In genomic region chr18:11710578-11710977, GRCh38 we compare ENCODE assay signal across 37 cellular contexts.
"Had no signal": no experiment of that assay in that cellular context is flagged by ENCODE, and none has a peak within 500 bp of the region (broad histone marks: within the 10 kb centered on the region; RNA-seq: fewer than 3 reads in every experiment).

No MANE protein-coding gene starts in this region.

- DNase-seq: activated effector memory CD4-positive, alpha-beta T cell treated with anti-CD3 and anti-CD28 coated beads, Interleukin-2, amount 50 U/mL, for 16 hours; activated effector memory CD4-positive, alpha-beta T cell treated with Interleukin-2 at 50 U/mL for 16 hours; activated gamma-delta T cell; activated gamma-delta T cell treated with Interleukin-2 at 50 U/mL for 16 hours; activated naive CD4-positive, alpha-beta T cell; activated naive CD4-positive, alpha-beta T cell treated with anti-CD3 and anti-CD28 coated beads for 36 hours; activated naive CD4-positive, alpha-beta T cell treated with anti-CD3 and anti-CD28 coated beads, Interleukin-2, amount 10 ng/mL, durations not matched to agents 7 days and 5 days; activated naive CD4-positive, alpha-beta T cell treated with anti-CD3 and anti-CD28 coated beads, Interleukin-2, amount 50 U/mL, for 16 hours; activated naive CD4-positive, alpha-beta T cell treated with Interleukin-2 at 50 U/mL for 16 hours; activated naive CD8-positive, alpha-beta T cell treated with anti-CD3 and anti-CD28 coated beads for 36 hours; activated naive CD8-positive, alpha-beta T cell treated with anti-CD3 and anti-CD28 coated beads, Interleukin-2, amount 10 ng/mL, durations not matched to agents 7 days and 5 days; activated naive CD8-positive, alpha-beta T cell treated with anti-CD3 and anti-CD28 coated beads, Interleukin-2, amount 50 U/mL, for 24 hours; activated T-cell treated with anti-CD3 and anti-CD28 coated beads, Interleukin-2, amount 50 U/mL, for 24 hours; activated T-cell treated with anti-CD3 and anti-CD28 coated beads, Interleukin-2, amount 50 U/mL, for 4 hours; activated T-cell treated with anti-CD3 and anti-CD28 coated beads, Interleukin-2, amount 50 U/mL, for 48 hours; activated T-cell treated with anti-CD3 and anti-CD28 coated beads, Interleukin-2, amount 50 U/mL, for 72 hours; adrenal gland; amniotic stem cell; amygdala; anterior cingulate cortex; aorta; body of pancreas; brain microvascular endothelial cell; caudate nucleus; central memory CD4-positive, alpha-beta T cell; cerebellar nuclear complex had no signal

- H3K27me3 ChIP-seq: ascending aorta, body of pancreas, brain microvascular endothelial cell, breast epithelium, cardiac muscle cell had no signal

- H3K27ac ChIP-seq: adrenal gland, ascending aorta, body of pancreas, brain microvascular endothelial cell, breast epithelium, cardiac muscle cell had no signal

- H3K36me3 ChIP-seq: adrenal gland, ascending aorta, brain microvascular endothelial cell, breast epithelium, cardiac muscle cell had no signal

- ATAC-seq: activated naive CD4-positive, alpha-beta T cell treated with anti-CD3 and anti-CD28 coated beads, Interleukin-2, amount 50 U/mL, for 72 hours; activated naive CD8-positive, alpha-beta T cell treated with anti-CD3 and anti-CD28 coated beads, Interleukin-2, amount 50 U/mL, for 24 hours; activated T-cell treated with anti-CD3 and anti-CD28 coated beads, Interleukin-2, amount 50 U/mL, for 4 hours; activated T-cell treated with anti-CD3 and anti-CD28 coated beads, Interleukin-2, amount 50 U/mL, for 72 hours; activated T-helper 17 cell treated with anti-CD3 and anti-CD28 coated beads, Interleukin-2, amount 50 U/mL, for 72 hours; body of pancreas had no signal

- H3K9me3 Mint-ChIP-seq: activated naive CD4-positive, alpha-beta T cell treated with anti-CD3 and anti-CD28 coated beads, Interleukin-2, amount 10 ng/mL, durations not matched to agents 7 days and 5 days; activated T-cell treated with anti-CD3 and anti-CD28 coated beads, Interleukin-2, amount 50 U/mL, for 4 hours; activated T-helper 1 cell treated with anti-CD3 and anti-CD28 coated beads, Interleukin-12 subunit alpha, Interleukin-12 subunit beta, Interleukin-2, Interleukin-4 antibody, amounts not matched to agents 30 ng/mL and 10 ng/mL and 1 ng/mL, durations not matched to agents 14 hours and 24 hours and 36 hours; activated T-helper 17 cell treated with anti-CD3 and anti-CD28 coated beads, Interleukin-2, amount 50 U/mL, for 72 hours; activated T-helper 2 cell treated with anti-CD3 and anti-CD28 coated beads, Interferon-gamma antibody, Interleukin-2, Interleukin-4, amounts not matched to agents 10 μg/mL and 5 μg/mL and 100 μg/mL, durations not matched to agents 14 hours and 24 hours and 36 hours; central memory CD8-positive, alpha-beta T cell had no signal

- H3K27ac Mint-ChIP-seq: activated naive CD4-positive, alpha-beta T cell treated with anti-CD3 and anti-CD28 coated beads for 36 hours; activated naive CD4-positive, alpha-beta T cell treated with anti-CD3 and anti-CD28 coated beads, Interleukin-2, amount 10 ng/mL, durations not matched to agents 7 days and 5 days; activated naive CD4-positive, alpha-beta T cell treated with anti-CD3 and anti-CD28 coated beads, Interleukin-2, amount 50 U/mL, for 24 hours; activated naive CD4-positive, alpha-beta T cell treated with anti-CD3 and anti-CD28 coated beads, Interleukin-2, amount 50 U/mL, for 72 hours; activated naive CD8-positive, alpha-beta T cell; activated naive CD8-positive, alpha-beta T cell treated with anti-CD3 and anti-CD28 coated beads for 36 hours; activated naive CD8-positive, alpha-beta T cell treated with anti-CD3 and anti-CD28 coated beads, Interleukin-2, amount 10 ng/mL, durations not matched to agents 7 days and 5 days; activated naive CD8-positive, alpha-beta T cell treated with anti-CD3 and anti-CD28 coated beads, Interleukin-2, amount 50 U/mL, for 24 hours; activated T-cell treated with anti-CD3 and anti-CD28 coated beads, Interleukin-2, amount 50 U/mL, for 24 hours; activated T-cell treated with anti-CD3 and anti-CD28 coated beads, Interleukin-2, amount 50 U/mL, for 72 hours; activated T-helper 1 cell treated with anti-CD3 and anti-CD28 coated beads, Interleukin-12 subunit alpha, Interleukin-12 subunit beta, Interleukin-2, Interleukin-4 antibody, amounts not matched to agents 30 ng/mL and 10 ng/mL and 1 ng/mL, durations not matched to agents 14 hours and 24 hours and 36 hours; activated T-helper 17 cell treated with anti-CD3 and anti-CD28 coated beads, Interleukin-2, amount 50 U/mL, for 72 hours; activated T-helper 2 cell treated with anti-CD3 and anti-CD28 coated beads, Interferon-gamma antibody, Interleukin-2, Interleukin-4, amounts not matched to agents 10 μg/mL and 5 μg/mL and 100 μg/mL, durations not matched to agents 14 hours and 24 hours and 36 hours; brain had no signal

- H3K4me3 ChIP-seq: adrenal gland, ascending aorta, body of pancreas, breast epithelium, cardiac muscle cell had no signal

- H3K4me3 Mint-ChIP-seq: activated naive CD4-positive, alpha-beta T cell treated with anti-CD3 and anti-CD28 coated beads for 36 hours; activated naive CD4-positive, alpha-beta T cell treated with anti-CD3 and anti-CD28 coated beads, Interleukin-2, amount 10 ng/mL, durations not matched to agents 7 days and 5 days; activated naive CD4-positive, alpha-beta T cell treated with anti-CD3 and anti-CD28 coated beads, Interleukin-2, amount 50 U/mL, for 24 hours; activated naive CD8-positive, alpha-beta T cell; activated naive CD8-positive, alpha-beta T cell treated with anti-CD3 and anti-CD28 coated beads for 36 hours; activated naive CD8-positive, alpha-beta T cell treated with anti-CD3 and anti-CD28 coated beads, Interleukin-2, amount 10 ng/mL, durations not matched to agents 7 days and 5 days; activated naive CD8-positive, alpha-beta T cell treated with anti-CD3 and anti-CD28 coated beads, Interleukin-2, amount 50 U/mL, for 24 hours; activated T-cell treated with anti-CD3 and anti-CD28 coated beads, Interleukin-2, amount 50 U/mL, for 24 hours; activated T-cell treated with anti-CD3 and anti-CD28 coated beads, Interleukin-2, amount 50 U/mL, for 4 hours; activated T-cell treated with anti-CD3 and anti-CD28 coated beads, Interleukin-2, amount 50 U/mL, for 72 hours; activated T-helper 1 cell treated with anti-CD3 and anti-CD28 coated beads, Interleukin-12 subunit alpha, Interleukin-12 subunit beta, Interleukin-2, Interleukin-4 antibody, amounts not matched to agents 30 ng/mL and 10 ng/mL and 1 ng/mL, durations not matched to agents 14 hours and 24 hours and 36 hours; activated T-helper 17 cell treated with anti-CD3 and anti-CD28 coated beads, Interleukin-2, amount 50 U/mL, for 72 hours; brain; central memory CD8-positive, alpha-beta T cell had no signal

- H3K36me3 Mint-ChIP-seq: activated naive CD4-positive, alpha-beta T cell treated with anti-CD3 and anti-CD28 coated beads, Interleukin-2, amount 10 ng/mL, durations not matched to agents 7 days and 5 days; activated naive CD4-positive, alpha-beta T cell treated with anti-CD3 and anti-CD28 coated beads, Interleukin-2, amount 50 U/mL, for 72 hours; activated naive CD8-positive, alpha-beta T cell treated with anti-CD3 and anti-CD28 coated beads for 36 hours; activated naive CD8-positive, alpha-beta T cell treated with anti-CD3 and anti-CD28 coated beads, Interleukin-2, amount 10 ng/mL, durations not matched to agents 7 days and 5 days had no signal

- H3K9me3 ChIP-seq: adrenal gland, body of pancreas, breast epithelium had no signal

- H3K4me1 ChIP-seq: adrenal gland, ascending aorta, body of pancreas, breast epithelium had no signal

- H3K4me1 Mint-ChIP-seq: activated naive CD4-positive, alpha-beta T cell treated with anti-CD3 and anti-CD28 coated beads, Interleukin-2, amount 10 ng/mL, durations not matched to agents 7 days and 5 days; activated naive CD4-positive, alpha-beta T cell treated with anti-CD3 and anti-CD28 coated beads, Interleukin-2, amount 50 U/mL, for 24 hours; activated naive CD8-positive, alpha-beta T cell treated with anti-CD3 and anti-CD28 coated beads for 36 hours; activated naive CD8-positive, alpha-beta T cell treated with anti-CD3 and anti-CD28 coated beads, Interleukin-2, amount 10 ng/mL, durations not matched to agents 7 days and 5 days; activated naive CD8-positive, alpha-beta T cell treated with anti-CD3 and anti-CD28 coated beads, Interleukin-2, amount 50 U/mL, for 24 hours; activated T-helper 17 cell treated with anti-CD3 and anti-CD28 coated beads, Interleukin-2, amount 50 U/mL, for 72 hours; central memory CD8-positive, alpha-beta T cell had no signal
